In genomic region chr7:111433426-111433825, GRCh38 we compare ENCODE assay signal across 7 cellular contexts.
"Had no signal": no experiment of that assay in that cellular context is flagged by ENCODE, and none has a peak within 500 bp of the region (broad histone marks: within the 10 kb centered on the region; RNA-seq: fewer than 3 reads in every experiment).

No MANE protein-coding gene starts in this region.

- ATAC-seq: HepG2 had no signal

- H3K27me3 Mint-ChIP-seq: IgD-negative memory B cell had no signal

- FAIRE-seq: HepG2, HTR-8/SVneo had no signal

- H3K27ac ChIP-seq: HL-60 had no signal

- DNase-seq: IMR-90, KBM-7, KG1 had no signal
